ENCODE assay signal across 9 cellular contexts in genomic region chr3:72591522-72592421, GRCh38.
A peak's percentile ranks its signal among the peaks of the same experiment; 100 is the strongest.
DNase-seq lines count a peak whose midpoint lies in the region; FAIRE-seq and TF ChIP-seq lines count a peak whose summit lies in the region.
"Had no signal": no experiment of that assay in that cellular context is flagged by ENCODE, and none has a peak within 500 bp of the region (broad histone marks: within the 10 kb centered on the region; RNA-seq: fewer than 3 reads in every experiment).

No MANE protein-coding gene starts in this region.

- no peak overlapping the region for H3K4me3 ChIP-seq in spleen

- H3K27me3 Mint-ChIP-seq in progenitor cell of endocrine pancreas = no peaks in the 10 kb centered on the region
- H3K27me3 Mint-ChIP-seq: dendritic cell treated with granulocyte-macrophage colony-stimulating factor and Interleukin-4, amounts not matched to agents 40 ng/mL and 50 ng/mL, for 4 days had no signal

- TF ChIP-seq CTCF in progenitor cell of endocrine pancreas (IDR thresholded peaks at IDR 0.05; ENCODE audit: unreplicated experiment) = no peak
- no peak for TF ChIP-seq CTCF in spleen (IDR thresholded peaks at IDR 0.05 in 8 of 11, conservative IDR thresholded peaks at IDR 0.05 in 3 of 11)

- H3K36me3 Mint-ChIP-seq in progenitor cell of endocrine pancreas (ENCODE audit: insufficient read depth) = no peaks in the 10 kb centered on the region

- peak overlapping the region; percentile 97 for H3K27ac Mint-ChIP-seq in progenitor cell of endocrine pancreas
- H3K27ac Mint-ChIP-seq: dendritic cell treated with granulocyte-macrophage colony-stimulating factor and Interleukin-4, amounts not matched to agents 40 ng/mL and 50 ng/mL, for 4 days had no signal

- intact Hi-C loops in spleen (cut with DNase I; ENCODE audit: low total_unique reads) = no loop called here

- peaks cover 0 to 12% (median 0%) of the 10 kb centered on the region in 7 donors for H3K27me3 ChIP-seq in spleen (replicated peaks in 1 of 7)

- TF ChIP-seq POLR2A in GM12891 (IDR thresholded peaks at IDR 0.05; ENCODE audit: low read depth, low read length) (no peak), spleen (IDR thresholded peaks at IDR 0.05) (no peak)

- no peaks in the 10 kb centered on the region for H3K36me3 ChIP-seq in spleen

- peaks cover 0 to 9% (median 0%) of the 10 kb centered on the region in 6 donors for H3K4me1 ChIP-seq in spleen

- peak overlapping the region; percentile 20 for H3K4me3 Mint-ChIP-seq in progenitor cell of endocrine pancreas (ENCODE audit: low read depth)
- H3K4me3 Mint-ChIP-seq: dendritic cell treated with granulocyte-macrophage colony-stimulating factor and Interleukin-4, amounts not matched to agents 40 ng/mL and 50 ng/mL, for 4 days had no signal

- H3K9me3 ChIP-seq in spleen = no peaks in the 10 kb centered on the region

- no peak overlapping the region for H3K27ac ChIP-seq in spleen

- DNase-seq in ELR (ENCODE audit: low read depth) (peak; percentile 83), SK-MEL-5 (ENCODE audit: low read depth, low spot score) (peak; percentile 42), fibroblast of the conjunctiva (ENCODE audit: low read depth) (peak; percentile 81), progenitor cell of endocrine pancreas (ENCODE audit: low spot score, unreplicated experiment) (no peak), NCI-H345 treated with DMSO at 0.1 percent for 48 hours (lab: John Stamatoyannopoulos, UW; ENCODE audit: unreplicated experiment) (no peak), GM12891 (ENCODE audit: insufficient read length, low spot score) (no peak), spleen (no peak)
- DNase-seq in activated CD4-positive, CD25-positive, alpha-beta regulatory T cell (lab: John Stamatoyannopoulos, UW) = no peak

- no peaks in the 10 kb centered on the region for H3K9me3 Mint-ChIP-seq in progenitor cell of endocrine pancreas (ENCODE audit: low read depth)
- H3K9me3 Mint-ChIP-seq: dendritic cell treated with granulocyte-macrophage colony-stimulating factor and Interleukin-4, amounts not matched to agents 40 ng/mL and 50 ng/mL, for 4 days had no signal

- H3K4me1 Mint-ChIP-seq in progenitor cell of endocrine pancreas (ENCODE audit: low read depth) = peaks cover 47% of the 10 kb centered on the region

- in situ Hi-C loops in SK-MEL-5 (cut with HindIII; ENCODE audit: low pct_unique_long_range_greater_than_20kb, low sequenced_read_pairs) = no loop called here

- no peak for FAIRE-seq in GM12891 (lab: Jason Lieb, UNC)

- 82 to 87% (median 85%) methylated on average over 14 of the region's 14 CpGs for WGBS in spleen, 5 donors

TF ChIP-seq in GM12891, 5 proteins besides CTCF, POLR2A, EP300 and RAD21:
- TF ChIP-seq POLR2AphosphoS5 (IDR thresholded peaks at IDR 0.05; ENCODE audit: low read depth, low read length) (no peak), POU2F2 (IDR thresholded peaks at IDR 0.05; ENCODE audit: low read depth, low read length) (no peak), PAX5 (IDR thresholded peaks at IDR 0.05; ENCODE audit: insufficient read depth, low read length, severe bottlenecking) (no peak), TAF1 (IDR thresholded peaks at IDR 0.05; ENCODE audit: low read depth, low read length) (no peak), SPI1 (IDR thresholded peaks at IDR 0.05; ENCODE audit: low read depth, low read length) (no peak)
TF ChIP-seq in GM12891: peak in this region for 0.

Comparison
In these comparisons a context has a peak if more than half of its experiments do, and no peak if none do; other contexts are left out.
1. DNase-seq: peak in ELR (single experiment), SK-MEL-5 (single experiment) and fibroblast of the conjunctiva (single experiment); none in progenitor cell of endocrine pancreas (single experiment), NCI-H345 treated with DMSO at 0.1 percent for 48 hours (single experiment), activated CD4-positive, CD25-positive, alpha-beta regulatory T cell (0 of 4), GM12891 (single experiment) and spleen (single experiment).